Comparison of ENCODE assay signal across 11 cellular contexts in the genomic region with DNA sequence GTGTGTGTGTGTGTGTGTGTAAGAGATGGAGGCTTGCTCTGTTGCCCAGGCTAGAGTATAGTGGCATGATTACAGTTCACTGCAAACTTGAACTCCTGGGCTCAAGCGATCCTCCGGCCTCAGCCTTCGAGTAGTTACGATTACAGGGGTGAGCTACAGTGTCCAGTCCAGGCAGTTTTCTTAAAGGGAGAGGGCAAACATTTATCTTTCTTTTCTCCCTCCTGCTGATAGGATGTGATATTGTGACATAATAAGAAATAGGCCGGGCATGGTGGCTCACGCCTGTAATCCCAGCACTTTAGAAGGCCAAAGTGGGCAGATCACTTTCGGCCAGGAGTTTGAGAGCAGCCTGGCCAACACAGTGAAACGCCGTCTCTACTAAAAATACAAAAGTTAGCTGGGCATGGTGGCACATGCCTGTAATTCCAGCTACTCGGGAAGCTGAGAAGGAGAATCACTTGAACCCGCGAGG. TPM values are rescaled to one million over a fixed set of nuclear protein-coding genes. Genes with fewer than 3 reads are reported as not detected.
DNase-seq lines count a peak whose midpoint lies in the region; ATAC-seq and TF ChIP-seq lines count a peak whose summit lies in the region.
"Had no signal": no experiment of that assay in that cellular context is flagged by ENCODE, and none has a peak within 500 bp of the region (broad histone marks: within the 10 kb centered on the region; RNA-seq: fewer than 3 reads in every experiment).

No MANE protein-coding gene starts in this region.

- no peaks in the 10 kb centered on the region for H3K36me3 Mint-ChIP-seq in activated naive CD4-positive, alpha-beta T cell treated with anti-CD3 and anti-CD28 coated beads, Interleukin-2, amount 10 ng/mL, durations not matched to agents 7 days and 5 days
- H3K36me3 Mint-ChIP-seq in T-cell: no peaks in the 10 kb centered on the region
- H3K36me3 Mint-ChIP-seq in immature natural killer cell: no peaks in the 10 kb centered on the region

- no peaks in the 10 kb centered on the region for H3K9me3 ChIP-seq in tibial artery
- H3K9me3 ChIP-seq: SJCRH30 had no signal

- no peaks in the 10 kb centered on the region for H3K27me3 Mint-ChIP-seq in activated naive CD4-positive, alpha-beta T cell treated with anti-CD3 and anti-CD28 coated beads, Interleukin-2, amount 10 ng/mL, durations not matched to agents 7 days and 5 days
- no peaks in the 10 kb centered on the region for H3K27me3 Mint-ChIP-seq in T-cell
- peaks cover 2 to 5% (median 4%) of the 10 kb centered on the region in 3 donors for H3K27me3 Mint-ChIP-seq in immature natural killer cell (ENCODE audit: low read depth in 3 of 3)

- no peaks in the 10 kb centered on the region for H3K36me3 ChIP-seq in tibial artery
- H3K36me3 ChIP-seq: SJCRH30 had no signal

- ATAC-seq in T-cell (replicated peaks in 1 of 4): no peak

- H3K4me3 Mint-ChIP-seq in activated naive CD4-positive, alpha-beta T cell treated with anti-CD3 and anti-CD28 coated beads, Interleukin-2, amount 10 ng/mL, durations not matched to agents 7 days and 5 days: no peak overlapping the region
- H3K4me3 Mint-ChIP-seq in T-cell (peak overlapping the region in 2 of 3 donors; percentile 66 to 71), immature natural killer cell (peak overlapping the region in 2 of 5 donors; percentile 72 to 80)
- H3K4me3 Mint-ChIP-seq: nephron progenitor cell had no signal

- H3K27me3 ChIP-seq in tibial artery: no peaks in the 10 kb centered on the region
- H3K27me3 ChIP-seq: SJCRH30 had no signal

- no peak for DNase-seq in activated naive CD4-positive, alpha-beta T cell treated with anti-CD3 and anti-CD28 coated beads, Interleukin-2, amount 10 ng/mL, durations not matched to agents 7 days and 5 days
- no peak for DNase-seq in activated naive CD4-positive, alpha-beta T cell (lab: John Stamatoyannopoulos, UW)
- DNase-seq in T-cell (no peak), immature natural killer cell (no peak), tibial artery (no peak), activated gamma-delta T cell (lab: John Stamatoyannopoulos, UW) (no peak)
- no peak for DNase-seq in stimulated activated CD4-positive, alpha-beta T cell treated with anti-CD3 and anti-CD28 coated beads, Interleukin-2, amount 100 ng/mL, for 24 hours
- DNase-seq in stimulated activated CD8-positive, alpha-beta memory T cell treated with anti-CD3 and anti-CD28 coated beads, Interleukin-4, amount 100 ng/mL, for 48 hours: no peak
- DNase-seq: nephron progenitor cell had no signal

- POLR2A ChIA-PET in T-cell (lab: Charles Lee): interaction anchor here in 1 of 2 donors (0.6 kb wide), 2 partner anchors 14 to 129 kb away, joined by 3 read pairs; no protein-coding TSS in a partner anchor

- peaks cover 46% of the 10 kb centered on the region for H3K4me1 Mint-ChIP-seq in activated naive CD4-positive, alpha-beta T cell treated with anti-CD3 and anti-CD28 coated beads, Interleukin-2, amount 10 ng/mL, durations not matched to agents 7 days and 5 days
- H3K4me1 Mint-ChIP-seq in T-cell (peaks cover 26 to 39% (median 34%) of the 10 kb centered on the region in 3 donors), immature natural killer cell (peaks cover 18 to 27% of the 10 kb centered on the region in 2 donors)
- H3K4me1 Mint-ChIP-seq: nephron progenitor cell had no signal

- H3K4me3 ChIP-seq in tibial artery: no peak overlapping the region
- H3K4me3 ChIP-seq: SJCRH30 had no signal

- CTCF ChIA-PET in activated naive CD4-positive, alpha-beta T cell treated with anti-CD3 and anti-CD28 coated beads, Interleukin-2, amount 10 ng/mL, durations not matched to agents 7 days and 5 days (lab: Charles Lee): interaction anchor here (0.7 kb wide), 1 partner anchor 29 kb away, joined by 3 read pairs; no protein-coding TSS in a partner anchor
- CTCF ChIA-PET in T-cell (lab: Charles Lee): no interaction called here

- no peak for TF ChIP-seq CTCF in tibial artery (IDR thresholded peaks at IDR 0.05)

- no peaks in the 10 kb centered on the region for H3K9me3 Mint-ChIP-seq in activated naive CD4-positive, alpha-beta T cell treated with anti-CD3 and anti-CD28 coated beads, Interleukin-2, amount 10 ng/mL, durations not matched to agents 7 days and 5 days
- H3K9me3 Mint-ChIP-seq in T-cell: no peaks in the 10 kb centered on the region
- H3K9me3 Mint-ChIP-seq in immature natural killer cell: no peaks in the 10 kb centered on the region
- H3K9me3 Mint-ChIP-seq: nephron progenitor cell had no signal

- H3K27ac Mint-ChIP-seq in activated naive CD4-positive, alpha-beta T cell treated with anti-CD3 and anti-CD28 coated beads, Interleukin-2, amount 10 ng/mL, durations not matched to agents 7 days and 5 days: peak overlapping the region; percentile 100
- H3K27ac Mint-ChIP-seq in T-cell (peak overlapping the region; percentile 94 to 100), immature natural killer cell (peak overlapping the region; percentile 90 to 99 (median 95))
- H3K27ac Mint-ChIP-seq: nephron progenitor cell had no signal

- peak overlapping the region; percentile 62 to 68 for H3K27ac ChIP-seq in tibial artery
- H3K27ac ChIP-seq: SJCRH30, VCaP had no signal

- intact Hi-C loops in tibial artery (cut with DNase I; ENCODE audit: low total_unique reads): no loop called here

- peaks cover 0 to 29% (median 0%) of the 10 kb centered on the region in 4 donors for H3K4me1 ChIP-seq in tibial artery
- H3K4me1 ChIP-seq: SJCRH30 had no signal

RNA-seq across cellular contexts. Expression of gene CLIP1, which starts 31.8 kb away (rescaled TPM):
- 10 to 100 TPM; 47.2 to 69.5 (median 59.4) TPM for total RNA-seq in T-cell
- 10 to 100 TPM in 1 of 3 donors, 1 to 10 TPM in 2; 1.4 to 30.6 (median 9.5) TPM for polyA plus RNA-seq in immature natural killer cell

RNA-seq across cellular contexts. Expression of gene ZCCHC8, which starts 46.4 kb away (rescaled TPM):
- total RNA-seq in T-cell: 10 to 100 TPM; 41.9 to 49.5 (median 45.3) TPM
- polyA plus RNA-seq in immature natural killer cell: 10 to 100 TPM in 1 of 3 donors, 1 to 10 TPM in 2; 2.4 to 13.2 (median 5.6) TPM
